ENCODE assay signal across 24 cellular contexts in the genomic region with DNA sequence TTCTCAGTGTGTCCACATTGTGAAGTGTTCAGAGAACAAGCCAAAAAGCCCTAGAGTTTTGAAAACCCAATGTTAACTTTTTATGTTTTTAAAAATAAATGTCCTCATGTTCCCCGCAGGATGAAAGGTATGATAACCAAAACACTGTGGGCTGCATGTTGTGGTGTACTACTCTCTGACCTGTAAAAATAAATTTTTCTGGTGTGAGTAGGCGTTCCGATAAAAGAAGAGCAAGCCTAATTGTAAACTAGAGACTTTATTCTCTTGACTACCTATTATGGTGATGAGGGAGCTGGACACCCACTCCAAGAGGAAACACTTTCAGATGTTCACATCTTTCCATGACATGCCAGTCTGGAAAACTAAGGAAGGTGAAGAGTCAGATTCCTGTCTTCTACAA.
"Had no signal": no experiment of that assay in that cellular context is flagged by ENCODE, and none has a peak within 500 bp of the region (broad histone marks: within the 10 kb centered on the region; RNA-seq: fewer than 3 reads in every experiment).

No MANE protein-coding gene starts in this region.

- H3K4me1 Mint-ChIP-seq: naive B cell, neural progenitor cell had no signal

- H3K4me1 ChIP-seq: colonic mucosa, neural progenitor cell had no signal

- H3K36me3 Mint-ChIP-seq: neural progenitor cell had no signal

- H3K27ac Mint-ChIP-seq: activated CD4-positive, alpha-beta memory T cell treated with anti-CD3 and anti-CD28 coated beads, Interleukin-2, amount 10 ng/mL, durations not matched to agents 7 days and 5 days; activated naive CD4-positive, alpha-beta T cell treated with anti-CD3 and anti-CD28 coated beads for 36 hours; activated naive CD8-positive, alpha-beta T cell treated with anti-CD3 and anti-CD28 coated beads, Interleukin-2, amount 10 ng/mL, durations not matched to agents 7 days and 5 days; activated T-cell treated with anti-CD3 and anti-CD28 coated beads, Interleukin-2, amount 50 U/mL, for 72 hours; naive B cell; neural progenitor cell had no signal

- H3K36me3 ChIP-seq: brain microvascular endothelial cell, colonic mucosa, esophagus squamous epithelium, heart right ventricle, lower lobe of right lung, neural progenitor cell, spleen, upper lobe of right lung had no signal

- ATAC-seq: activated T-cell treated with anti-CD3 and anti-CD28 coated beads, Interleukin-2, amount 50 U/mL, for 72 hours; heart right ventricle; left lobe of liver; lower lobe of right lung; sciatic nerve; upper lobe of right lung had no signal

- H3K27me3 Mint-ChIP-seq: activated CD4-positive, alpha-beta T cell treated with anti-CD3 and anti-CD28 coated beads, Interleukin-2, amount 10 ng/mL, durations not matched to agents 24 days and 14 days; activated naive CD8-positive, alpha-beta T cell treated with anti-CD3 and anti-CD28 coated beads, Interleukin-2, amount 10 ng/mL, durations not matched to agents 7 days and 5 days had no signal

- H3K9ac ChIP-seq: neural progenitor cell had no signal

- H3K27ac ChIP-seq: brain microvascular endothelial cell, colonic mucosa, dorsolateral prefrontal cortex, esophagus squamous epithelium, heart right ventricle, lower lobe of right lung, neural progenitor cell, spleen, upper lobe of right lung had no signal

- H2AFZ ChIP-seq: neural progenitor cell had no signal

- H3K9me3 Mint-ChIP-seq: activated CD4-positive, alpha-beta memory T cell treated with anti-CD3 and anti-CD28 coated beads, Interleukin-2, amount 10 ng/mL, durations not matched to agents 7 days and 5 days; activated naive CD4-positive, alpha-beta T cell treated with anti-CD3 and anti-CD28 coated beads for 36 hours; activated T-cell treated with anti-CD3 and anti-CD28 coated beads, Interleukin-2, amount 50 U/mL, for 72 hours; neural progenitor cell had no signal

- H3K4me2 ChIP-seq: neural progenitor cell had no signal

- H3K4me3 ChIP-seq: colonic mucosa, dorsolateral prefrontal cortex, esophagus squamous epithelium, heart right ventricle, lower lobe of right lung, neural progenitor cell, spleen, upper lobe of right lung had no signal

- H3K27me3 ChIP-seq: brain microvascular endothelial cell, colonic mucosa, esophagus squamous epithelium, neural progenitor cell, spleen, upper lobe of right lung had no signal

- H3K4me3 Mint-ChIP-seq: activated CD4-positive, alpha-beta memory T cell treated with anti-CD3 and anti-CD28 coated beads, Interleukin-2, amount 10 ng/mL, durations not matched to agents 7 days and 5 days; activated CD4-positive, alpha-beta T cell treated with anti-CD3 and anti-CD28 coated beads, Interleukin-2, amount 10 ng/mL, durations not matched to agents 24 days and 14 days; activated naive CD4-positive, alpha-beta T cell treated with anti-CD3 and anti-CD28 coated beads for 36 hours; activated naive CD8-positive, alpha-beta T cell treated with anti-CD3 and anti-CD28 coated beads, Interleukin-2, amount 10 ng/mL, durations not matched to agents 7 days and 5 days; activated T-cell treated with anti-CD3 and anti-CD28 coated beads, Interleukin-2, amount 50 U/mL, for 72 hours; naive B cell; neural progenitor cell had no signal

- DNase-seq: activated CD4-positive, alpha-beta memory T cell treated with anti-CD3 and anti-CD28 coated beads, Interleukin-2, amount 10 ng/mL, durations not matched to agents 7 days and 5 days; activated CD4-positive, CD25-positive, alpha-beta regulatory T cell; activated effector memory CD4-positive, alpha-beta T cell treated with Interleukin-2 at 50 U/mL for 16 hours; activated naive CD4-positive, alpha-beta T cell treated with anti-CD3 and anti-CD28 coated beads for 36 hours; activated naive CD8-positive, alpha-beta T cell treated with anti-CD3 and anti-CD28 coated beads, Interleukin-2, amount 10 ng/mL, durations not matched to agents 7 days and 5 days; activated T-cell treated with anti-CD3 and anti-CD28 coated beads, Interleukin-2, amount 50 U/mL, for 72 hours; amygdala; brain microvascular endothelial cell; caudate nucleus; colonic mucosa; dorsolateral prefrontal cortex; esophagus squamous epithelium; heart right ventricle; lower lobe of right lung; mesendoderm; naive B cell; spleen; stimulated activated CD4-positive, alpha-beta T cell treated with anti-CD3 and anti-CD28 coated beads, Interleukin-4, amount 100 ng/mL, for 24 hours; stimulated activated naive CD4-positive, alpha-beta T cell treated with Interleukin-2 at 50 U/mL for 16 hours; upper lobe of right lung had no signal

- H3K9me3 ChIP-seq: colonic mucosa, esophagus squamous epithelium, heart right ventricle, lower lobe of right lung, spleen, upper lobe of right lung had no signal
